ENCODE assay signal across 8 cellular contexts in the genomic region with DNA sequence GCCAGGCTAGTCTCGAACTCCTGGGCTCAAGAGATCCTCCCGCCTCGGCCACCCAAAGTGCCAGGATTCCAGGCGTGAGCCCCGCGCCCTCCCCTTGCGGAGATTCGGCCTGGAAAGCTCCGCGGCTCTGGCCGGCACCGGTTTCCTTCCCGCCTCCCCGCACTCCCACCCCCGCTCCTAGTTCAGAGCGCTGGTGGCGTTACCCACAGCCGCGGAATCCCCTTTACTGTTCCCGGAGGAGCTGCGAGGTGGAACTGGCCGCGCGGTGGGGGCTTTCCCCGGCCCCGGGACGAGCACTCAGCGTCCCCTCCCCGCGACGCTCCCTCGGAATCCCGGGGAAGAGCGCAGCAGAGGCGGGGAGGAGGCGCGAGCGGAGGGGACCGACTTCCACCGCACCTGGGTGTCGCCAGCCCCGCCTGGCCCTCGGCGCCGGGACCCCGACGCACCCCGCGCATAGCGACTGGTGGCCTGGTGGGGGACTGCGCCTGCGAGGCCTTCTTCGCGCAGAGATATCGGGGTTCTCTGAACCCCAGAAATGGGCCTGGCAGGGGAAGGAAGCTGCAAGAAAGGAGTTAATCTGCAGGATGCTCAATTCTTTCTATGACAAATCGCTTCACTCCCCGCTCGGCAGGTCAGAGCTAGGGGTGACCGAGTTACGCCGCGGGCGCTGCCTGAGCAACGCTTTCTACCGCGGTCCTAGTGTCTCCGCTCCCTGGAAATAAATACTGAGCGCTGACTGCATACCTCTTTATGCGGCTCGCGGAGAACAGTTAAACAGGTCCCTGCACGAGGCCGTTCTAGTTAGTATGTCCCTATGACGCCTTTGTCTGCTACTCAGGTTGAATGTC. TPM values are rescaled to one million over a fixed set of nuclear protein-coding genes. Genes with fewer than 3 reads are reported as not detected.
DNase-seq lines count a peak whose midpoint lies in the region; ATAC-seq, FAIRE-seq and TF ChIP-seq lines count a peak whose summit lies in the region.

No MANE protein-coding gene starts in this region.

- intact Hi-C loops in activated naive CD4-positive, alpha-beta T cell treated with anti-CD3 and anti-CD28 coated beads for 36 hours (cut with micrococcal nuclease), result no loop called here
- intact Hi-C loops in Right ventricle myocardium superior (cut with DNase I) (no loop called here), posterior cingulate gyrus (cut with DNase I) (no loop called here)

- no peak for FAIRE-seq in RCC 7860 (lab: Jason Lieb, UNC)

- peaks cover 9% of the 10 kb centered on the region for H3K4me1 Mint-ChIP-seq in activated naive CD4-positive, alpha-beta T cell treated with anti-CD3 and anti-CD28 coated beads for 36 hours (ENCODE audit: low read depth)

- no peaks in the 10 kb centered on the region for H3K9me3 Mint-ChIP-seq in activated naive CD4-positive, alpha-beta T cell treated with anti-CD3 and anti-CD28 coated beads for 36 hours

- CTCF ChIA-PET in activated naive CD4-positive, alpha-beta T cell treated with anti-CD3 and anti-CD28 coated beads for 36 hours (lab: Charles Lee), result interaction anchor here (0.6 to 1.7 kb wide), 6 partner anchors 30 to 298 kb away, joined by 3 to 8 read pairs (median 3); no protein-coding TSS in a partner anchor

- peaks cover 31% of the 10 kb centered on the region for H3K27me3 ChIP-seq in HL-60 (ENCODE audit: insufficient read depth, poor library complexity, severe bottlenecking)

- no peak overlapping the region for H3K27ac Mint-ChIP-seq in activated naive CD4-positive, alpha-beta T cell treated with anti-CD3 and anti-CD28 coated beads for 36 hours

- peaks cover 32% of the 10 kb centered on the region for H3K27me3 Mint-ChIP-seq in activated naive CD4-positive, alpha-beta T cell treated with anti-CD3 and anti-CD28 coated beads for 36 hours (ENCODE audit: low read depth)

- H3K27ac ChIP-seq in HL-60 (replicated peaks), result no peak overlapping the region

- DNase-seq in activated CD4-positive, CD25-positive, alpha-beta regulatory T cell treated with anti-CD3 and anti-CD28 coated beads, Interleukin-2, amount 50 U/mL, for 72 hours, result no peak
- DNase-seq in HL-60 (ENCODE audit: low read depth in 1 of 2, low spot score in 1 of 2) (no peak), Right ventricle myocardium superior (peak; percentile 48), posterior cingulate gyrus (peak in 9 of 10 donors; percentile 15 to 93 (median 51)), RCC 7860 (ENCODE audit: low spot score) (no peak), SW 1271 (lab: John Stamatoyannopoulos, UW) (no peak)
- DNase-seq in activated naive CD4-positive, alpha-beta T cell treated with anti-CD3 and anti-CD28 coated beads for 36 hours, result peak; percentile 36

- no peak for TF ChIP-seq CTCF in HL-60 (IDR thresholded peaks at IDR 0.05; ENCODE audit: insufficient read depth, low read length)

- peak overlapping the region; percentile 21 for H3K4me3 ChIP-seq in HL-60 (replicated peaks; ENCODE audit: insufficient read depth, low read length)

- peak overlapping the region; percentile 62 for H3K4me3 Mint-ChIP-seq in activated naive CD4-positive, alpha-beta T cell treated with anti-CD3 and anti-CD28 coated beads for 36 hours

- H3K36me3 Mint-ChIP-seq in activated naive CD4-positive, alpha-beta T cell treated with anti-CD3 and anti-CD28 coated beads for 36 hours (ENCODE audit: low read depth), result no peaks in the 10 kb centered on the region

- peak; percentile 55 to 63 for ATAC-seq in activated CD4-positive, CD25-positive, alpha-beta regulatory T cell treated with anti-CD3 and anti-CD28 coated beads, Interleukin-2, amount 50 U/mL, for 24 hours
- ATAC-seq in Right ventricle myocardium superior (ENCODE audit: poor library complexity), result peak; percentile 70

RNA-seq across cellular contexts. Expression of gene SLC25A4, which starts 14.6 kb away (rescaled TPM):
- total RNA-seq in activated naive CD4-positive, alpha-beta T cell treated with anti-CD3 and anti-CD28 coated beads for 36 hours, result 1 to 10 TPM; 4.3 to 5.0 TPM
- total RNA-seq in Right ventricle myocardium superior, result 2,290 TPM

Comparison
In these comparisons a context has a peak if more than half of its experiments do, and no peak if none do; other contexts are left out.
1. DNase-seq: peak in activated naive CD4-positive, alpha-beta T cell treated with anti-CD3 and anti-CD28 coated beads for 36 hours (single experiment), Right ventricle myocardium superior (single experiment) and posterior cingulate gyrus (9 of 10); none in activated CD4-positive, CD25-positive, alpha-beta regulatory T cell treated with anti-CD3 and anti-CD28 coated beads, Interleukin-2, amount 50 U/mL, for 72 hours (single experiment), HL-60 (0 of 2), RCC 7860 (single experiment) and SW 1271 (0 of 2).
2. RNA of gene SLC25A4, which starts 14.6 kb away (total RNA-seq): 2,290 TPM in Right ventricle myocardium superior (single experiment); 4.3 to 5.0 TPM in activated naive CD4-positive, alpha-beta T cell treated with anti-CD3 and anti-CD28 coated beads for 36 hours; every median in the first group is over 100 times any median in the second.